Comparison of ENCODE assay signal across 1 cellular context in the genomic region with DNA sequence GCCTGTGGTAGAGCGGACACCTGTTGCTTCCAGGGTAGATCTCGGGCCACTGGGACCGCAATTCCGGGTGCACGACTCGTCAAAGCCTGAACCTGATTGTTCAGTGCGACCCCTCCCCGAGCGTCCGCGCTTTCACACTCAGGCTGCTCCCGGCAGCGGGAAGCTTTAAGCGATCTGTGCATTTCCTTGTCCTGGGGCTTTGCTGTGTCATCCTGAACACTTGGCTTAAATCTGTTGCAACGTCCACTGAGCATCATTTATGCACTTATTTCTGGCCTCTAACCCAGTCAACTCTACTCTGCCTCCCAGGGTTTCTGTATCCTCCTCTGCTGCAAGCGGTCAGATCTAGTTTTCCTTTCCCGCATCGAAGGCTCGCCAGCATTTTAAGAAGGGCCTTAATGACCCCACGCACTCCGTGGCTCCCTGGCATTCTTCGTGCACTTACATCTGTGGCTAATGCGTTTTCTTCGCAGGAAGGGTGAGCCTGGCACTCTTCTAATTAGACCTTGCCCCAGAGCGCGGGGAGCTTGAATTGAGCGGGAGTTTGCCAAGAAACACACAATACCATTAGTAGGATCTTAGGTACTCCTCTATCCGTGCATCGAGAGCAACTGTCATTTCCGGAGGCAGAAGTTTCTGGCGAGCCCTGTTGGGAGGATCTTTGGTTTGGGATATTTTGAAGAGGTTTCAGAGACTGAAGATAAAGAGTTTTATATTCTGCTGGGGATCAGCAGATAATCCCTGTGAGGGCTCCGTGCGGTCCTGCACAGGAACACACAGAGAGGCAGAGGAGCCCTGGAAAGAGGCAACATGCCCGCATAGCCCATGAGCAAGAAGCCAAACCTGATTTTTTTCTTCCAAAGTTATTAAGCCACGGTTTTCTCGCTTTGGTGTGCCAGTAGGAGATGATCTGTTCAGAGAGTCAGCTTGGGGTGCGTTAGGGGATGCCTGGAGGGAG.
TF ChIP-seq lines count a peak whose summit lies in the region.

No MANE protein-coding gene starts in this region.

TF ChIP-seq in WTC11, 78 proteins besides CTCF, POLR2A, EP300 and RAD21 (continued from another document):
- TF ChIP-seq E2F5 (CRISPR knock-in tag; IDR thresholded peaks at IDR 0.05) (no peak), ZBTB43 (CRISPR knock-in tag; IDR thresholded peaks at IDR 0.05) (no peak), SMAD4 (CRISPR knock-in tag; IDR thresholded peaks at IDR 0.05) (no peak)
- TF ChIP-seq, protein P1, sequence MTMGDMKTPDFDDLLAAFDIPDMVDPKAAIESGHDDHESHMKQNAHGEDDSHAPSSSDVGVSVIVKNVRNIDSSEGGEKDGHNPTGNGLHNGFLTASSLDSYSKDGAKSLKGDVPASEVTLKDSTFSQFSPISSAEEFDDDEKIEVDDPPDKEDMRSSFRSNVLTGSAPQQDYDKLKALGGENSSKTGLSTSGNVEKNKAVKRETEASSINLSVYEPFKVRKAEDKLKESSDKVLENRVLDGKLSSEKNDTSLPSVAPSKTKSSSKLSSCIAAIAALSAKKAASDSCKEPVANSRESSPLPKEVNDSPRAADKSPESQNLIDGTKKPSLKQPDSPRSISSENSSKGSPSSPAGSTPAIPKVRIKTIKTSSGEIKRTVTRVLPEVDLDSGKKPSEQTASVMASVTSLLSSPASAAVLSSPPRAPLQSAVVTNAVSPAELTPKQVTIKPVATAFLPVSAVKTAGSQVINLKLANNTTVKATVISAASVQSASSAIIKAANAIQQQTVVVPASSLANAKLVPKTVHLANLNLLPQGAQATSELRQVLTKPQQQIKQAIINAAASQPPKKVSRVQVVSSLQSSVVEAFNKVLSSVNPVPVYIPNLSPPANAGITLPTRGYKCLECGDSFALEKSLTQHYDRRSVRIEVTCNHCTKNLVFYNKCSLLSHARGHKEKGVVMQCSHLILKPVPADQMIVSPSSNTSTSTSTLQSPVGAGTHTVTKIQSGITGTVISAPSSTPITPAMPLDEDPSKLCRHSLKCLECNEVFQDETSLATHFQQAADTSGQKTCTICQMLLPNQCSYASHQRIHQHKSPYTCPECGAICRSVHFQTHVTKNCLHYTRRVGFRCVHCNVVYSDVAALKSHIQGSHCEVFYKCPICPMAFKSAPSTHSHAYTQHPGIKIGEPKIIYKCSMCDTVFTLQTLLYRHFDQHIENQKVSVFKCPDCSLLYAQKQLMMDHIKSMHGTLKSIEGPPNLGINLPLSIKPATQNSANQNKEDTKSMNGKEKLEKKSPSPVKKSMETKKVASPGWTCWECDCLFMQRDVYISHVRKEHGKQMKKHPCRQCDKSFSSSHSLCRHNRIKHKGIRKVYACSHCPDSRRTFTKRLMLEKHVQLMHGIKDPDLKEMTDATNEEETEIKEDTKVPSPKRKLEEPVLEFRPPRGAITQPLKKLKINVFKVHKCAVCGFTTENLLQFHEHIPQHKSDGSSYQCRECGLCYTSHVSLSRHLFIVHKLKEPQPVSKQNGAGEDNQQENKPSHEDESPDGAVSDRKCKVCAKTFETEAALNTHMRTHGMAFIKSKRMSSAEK (CRISPR knock-in tag; IDR thresholded peaks at IDR 0.05; ENCODE audit: borderline replicate concordance), result no peak
